Comparison of ENCODE assay signal across 8 cellular contexts in genomic region chr1:7770620-7770938, GRCh38. TPM values are rescaled to one million over a fixed set of nuclear protein-coding genes. Genes with fewer than 3 reads are reported as not detected.
DNase-seq lines count a peak whose midpoint lies in the region; ATAC-seq and TF ChIP-seq lines count a peak whose summit lies in the region.

No MANE protein-coding gene starts in this region.

- no peaks in the 10 kb centered on the region; the same call in none of the 2 replicates for H3K36me3 ChIP-seq in H7 (replicated peaks; ENCODE audit: control insufficient read depth, insufficient read depth, low read length)
- no peaks in the 10 kb centered on the region for H3K36me3 ChIP-seq in hepatocyte (replicated peaks; ENCODE audit: insufficient read depth, low read depth)
- peaks cover 0 to 31% (median 7%) of the 10 kb centered on the region in 6 donors for H3K36me3 ChIP-seq in spleen

- H2AFZ ChIP-seq in hepatocyte, result peak overlapping the region; percentile 99

- no peak for TF ChIP-seq POLR2A in spleen (IDR thresholded peaks at IDR 0.05)

- ATAC-seq in activated CD8-positive, alpha-beta T cell treated with anti-CD3 and anti-CD28 coated beads for 36 hours, result peak; percentile 27

- H3K4me3 ChIP-seq in H7 (ENCODE audit: insufficient read depth, low read depth, low read length), result peak overlapping the region; percentile 85
- H3K4me3 ChIP-seq in hepatocyte, result peak overlapping the region; percentile 92
- peak overlapping the region; percentile 73 to 96 (median 89) for H3K4me3 ChIP-seq in spleen

- H3K4me2 ChIP-seq in hepatocyte, result peak overlapping the region; percentile 93

- H3K4me1 ChIP-seq in hepatocyte (ENCODE audit: insufficient read depth), result peaks cover 10% of the 10 kb centered on the region
- peaks cover 18 to 49% (median 38%) of the 10 kb centered on the region in 6 donors for H3K4me1 ChIP-seq in spleen

- H3K27me3 Mint-ChIP-seq in activated CD8-positive, alpha-beta T cell treated with anti-CD3 and anti-CD28 coated beads for 36 hours, result peaks cover 9% of the 10 kb centered on the region

- no peak for TF ChIP-seq CTCF in 22Rv1 (IDR thresholded peaks at IDR 0.05)
- TF ChIP-seq CTCF in activated CD8-positive, alpha-beta T cell treated with anti-CD3 and anti-CD28 coated beads for 36 hours (IDR thresholded peaks at IDR 0.05), result no peak
- TF ChIP-seq CTCF in hepatocyte (IDR thresholded peaks at IDR 0.05; ENCODE audit: poor library complexity), result no peak
- TF ChIP-seq CTCF in spleen (IDR thresholded peaks at IDR 0.05 in 8 of 11, conservative IDR thresholded peaks at IDR 0.05 in 3 of 11), result no peak

- DNase-seq in H7 (no peak), hepatocyte (ENCODE audit: low spot score) (no peak), spleen (no peak), NCI-H1092 (lab: John Stamatoyannopoulos, UW) (no peak), KG1 (lab: John Stamatoyannopoulos, UW) (no peak)
- DNase-seq in activated CD8-positive, alpha-beta T cell treated with anti-CD3 and anti-CD28 coated beads for 36 hours, result no peak
- no peak for DNase-seq in effector CD8-positive, alpha-beta T cell (lab: John Stamatoyannopoulos, UW)

- H3K27me3 ChIP-seq in H7 (ENCODE audit: control insufficient read depth, insufficient read depth, low read length) (no peaks in the 10 kb centered on the region), hepatocyte (no peaks in the 10 kb centered on the region), spleen (replicated peaks in 1 of 7) (no peaks in the 10 kb centered on the region)

- peaks cover 27% of the 10 kb centered on the region for H3K4me1 Mint-ChIP-seq in activated CD8-positive, alpha-beta T cell treated with anti-CD3 and anti-CD28 coated beads for 36 hours (ENCODE audit: low read depth)

- peaks cover 7% of the 10 kb centered on the region for H4K20me1 ChIP-seq in hepatocyte (ENCODE audit: insufficient read depth, poor library complexity, severe bottlenecking)

- no peaks in the 10 kb centered on the region for H3K9me3 Mint-ChIP-seq in activated CD8-positive, alpha-beta T cell treated with anti-CD3 and anti-CD28 coated beads for 36 hours

- no peaks in the 10 kb centered on the region for H3K9me2 ChIP-seq in hepatocyte (replicated peaks; ENCODE audit: insufficient read depth)

- peak overlapping the region; percentile 81 for H3K27ac ChIP-seq in 22Rv1
- peak overlapping the region; percentile 68 for H3K27ac ChIP-seq in hepatocyte
- peak overlapping the region; percentile 89 to 99 (median 98) for H3K27ac ChIP-seq in spleen

- H3K9me3 ChIP-seq in hepatocyte (ENCODE audit: low read depth), result no peaks in the 10 kb centered on the region
- no peaks in the 10 kb centered on the region for H3K9me3 ChIP-seq in spleen

- peak overlapping the region; percentile 80 for H3K4me3 Mint-ChIP-seq in activated CD8-positive, alpha-beta T cell treated with anti-CD3 and anti-CD28 coated beads for 36 hours

- intact Hi-C loops in activated CD8-positive, alpha-beta T cell treated with anti-CD3 and anti-CD28 coated beads for 36 hours (cut with micrococcal nuclease), result no loop called here
- intact Hi-C loops in spleen (cut with DNase I; ENCODE audit: low total_unique reads), result no loop called here

- CTCF ChIA-PET in activated CD8-positive, alpha-beta T cell treated with anti-CD3 and anti-CD28 coated beads for 36 hours (lab: Charles Lee), result interaction anchor here (1.8 kb wide), 1 partner anchor 101 kb away, joined by 9 read pairs; no protein-coding TSS in a partner anchor

- peaks cover 16% of the 10 kb centered on the region for H3K36me3 Mint-ChIP-seq in activated CD8-positive, alpha-beta T cell treated with anti-CD3 and anti-CD28 coated beads for 36 hours (ENCODE audit: low read depth)

- POLR2A ChIA-PET in activated CD8-positive, alpha-beta T cell treated with anti-CD3 and anti-CD28 coated beads for 36 hours (lab: Charles Lee), result interaction anchor here (1.7 kb wide), 1 partner anchor 11 kb away, joined by 4 read pairs; no protein-coding TSS in a partner anchor

- H3K79me2 ChIP-seq in hepatocyte, result peaks cover 41% of the 10 kb centered on the region

- WGBS in hepatocyte (ENCODE audit: low lambda C conversion rate, missing lambda C conversion rate), result 71% methylated on average over 6 of the region's 6 CpGs
- 29 to 44% (median 33%) methylated on average over 6 of the region's 6 CpGs for WGBS in spleen, 5 donors

- H3K27ac Mint-ChIP-seq in activated CD8-positive, alpha-beta T cell treated with anti-CD3 and anti-CD28 coated beads for 36 hours, result peak overlapping the region; percentile 70

RNA-seq across cellular contexts. Expression of gene VAMP3, which starts 0.5 kb away (rescaled TPM):
- 69.0 and 78.4 TPM in 2 replicates for total RNA-seq in H7 (2014; rRNA removed; shearing (Covaris generic))
- 10 to 100 TPM; 13.2 to 20.9 TPM for total RNA-seq in activated CD8-positive, alpha-beta T cell treated with anti-CD3 and anti-CD28 coated beads for 36 hours
- total RNA-seq in hepatocyte (109 and 532 TPM in 2 replicates), spleen (100 to 1,000 TPM in 3 of 7 donors, 10 to 100 TPM in 4; 71.5 to 181 (median 90.6) TPM)
- polyA plus RNA-seq in hepatocyte (69.5 and 82.5 TPM in 2 replicates), spleen (10 to 100 TPM; 29.9 to 52.1 (median 31.1) TPM)

RNA-seq across cellular contexts. Expression of gene PER3, which starts 13.5 kb away (rescaled TPM):
- total RNA-seq in H7 (2014; rRNA removed; shearing (Covaris generic)), result 1.2 and 2.8 TPM in 2 replicates
- 1 to 10 TPM; 2.1 to 2.4 TPM for total RNA-seq in activated CD8-positive, alpha-beta T cell treated with anti-CD3 and anti-CD28 coated beads for 36 hours
- total RNA-seq in hepatocyte (1.9 and 2.4 TPM in 2 replicates), spleen (10 to 100 TPM in 5 of 7 donors, 1 to 10 TPM in 2; 7.7 to 17.5 (median 14.1) TPM)
- polyA plus RNA-seq in hepatocyte (2.0 and 2.7 TPM in 2 replicates), spleen (1 to 10 TPM; 1.7 to 3.5 (median 3.2) TPM)
